In the genomic region with DNA sequence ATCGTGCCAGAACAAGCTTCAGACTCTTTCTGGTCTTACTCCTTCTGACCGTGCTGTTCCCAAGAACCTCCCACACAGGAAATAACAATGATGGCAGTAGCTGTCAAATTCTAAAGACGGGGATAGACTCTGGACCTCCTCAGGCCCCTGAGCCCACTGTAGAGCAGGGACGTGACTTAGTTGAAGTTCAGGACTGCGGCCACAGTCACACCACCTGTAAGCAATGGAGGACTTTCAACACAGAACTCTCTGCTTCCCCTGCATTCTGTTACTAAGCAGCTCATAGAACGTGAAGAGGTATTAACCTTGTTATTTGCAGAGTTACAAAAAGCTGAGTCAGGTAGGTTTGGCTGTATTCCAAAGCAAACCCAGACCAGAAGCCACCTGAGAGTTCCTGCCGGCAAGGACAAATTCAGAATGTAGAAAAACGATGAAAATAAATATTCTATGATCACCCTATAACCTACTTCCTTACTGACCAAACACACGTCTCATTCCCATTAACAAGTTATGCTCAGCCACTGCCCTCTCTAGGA, we compare ENCODE assay signal across 12 cellular contexts. TPM values are rescaled to one million over a fixed set of nuclear protein-coding genes. Genes with fewer than 3 reads are reported as not detected.
DNase-seq lines count a peak whose midpoint lies in the region; ATAC-seq and TF ChIP-seq lines count a peak whose summit lies in the region.
"Had no signal": no experiment of that assay in that cellular context is flagged by ENCODE, and none has a peak within 500 bp of the region (broad histone marks: within the 10 kb centered on the region; RNA-seq: fewer than 3 reads in every experiment).

No MANE protein-coding gene starts in this region.

- no peak for ATAC-seq in HG03439 (IDR thresholded peaks at IDR 0.05; ENCODE audit: unreplicated experiment)

- intact Hi-C loops in esophagus squamous epithelium (cut with DNase I) = no loop called here

- H4K20me1 ChIP-seq in smooth muscle cell (ENCODE audit: low read depth) = no peaks in the 10 kb centered on the region

- H3K79me2 ChIP-seq in smooth muscle cell (ENCODE audit: low read depth) = no peaks in the 10 kb centered on the region

- H3K4me1 ChIP-seq in esophagus squamous epithelium = peaks cover 9 to 75% (median 24%) of the 10 kb centered on the region in 3 donors
- H3K4me1 ChIP-seq in smooth muscle cell (ENCODE audit: low read depth) = no peaks in the 10 kb centered on the region

- no peak for TF ChIP-seq POLR2A in esophagus squamous epithelium (IDR thresholded peaks at IDR 0.05)

- no peak overlapping the region for H3K4me2 ChIP-seq in smooth muscle cell

- no peak overlapping the region for H2AFZ ChIP-seq in smooth muscle cell (ENCODE audit: low read depth)

- DNase-seq in HL-60 (ENCODE audit: low read depth in 1 of 2, low spot score in 1 of 2) = no peak
- peak; percentile 61 for DNase-seq in NCI-H748 treated with DMSO at 0.1 percent for 48 hours (lab: John Stamatoyannopoulos, UW)
- DNase-seq in esophagus squamous epithelium (lab: John Stamatoyannopoulos, UW) = no peak
- DNase-seq in smooth muscle cell (lab: John Stamatoyannopoulos, UW; ENCODE audit: unreplicated experiment) = no peak
- DNase-seq in cortex of kidney (lab: John Stamatoyannopoulos, UW) = no peak
- no peak for DNase-seq in GM19240 (ENCODE audit: insufficient read length, low spot score)
- no peak for DNase-seq in NCI-H128 (lab: John Stamatoyannopoulos, UW; ENCODE audit: unreplicated experiment)
- DNase-seq: DND-41, NCI-H187 had no signal

- H3K36me3 ChIP-seq in esophagus squamous epithelium (no peaks in the 10 kb centered on the region), smooth muscle cell (ENCODE audit: low read depth) (no peaks in the 10 kb centered on the region)

- H3K9me3 ChIP-seq in esophagus squamous epithelium (no peaks in the 10 kb centered on the region), smooth muscle cell (replicated peaks; ENCODE audit: low read depth) (no peaks in the 10 kb centered on the region)

- H3K4me3 ChIP-seq in HL-60 (replicated peaks; ENCODE audit: insufficient read depth, low read length) = no peak overlapping the region
- no peak overlapping the region for H3K4me3 ChIP-seq in esophagus squamous epithelium
- H3K4me3 ChIP-seq in smooth muscle cell = no peak overlapping the region

- H3K9ac ChIP-seq in smooth muscle cell (ENCODE audit: low read depth) = no peak overlapping the region

- H3K27ac ChIP-seq in HL-60 (replicated peaks) = peak overlapping the region; percentile 32; the same call in 1 of the 2 replicates
- H3K27ac ChIP-seq in esophagus squamous epithelium = peak overlapping the region; percentile 65 to 83 (median 73)
- peak overlapping the region; percentile 38 for H3K27ac ChIP-seq in smooth muscle cell (ENCODE audit: low read depth)

- no peaks in the 10 kb centered on the region for H3F3A ChIP-seq in smooth muscle cell (ENCODE audit: low read depth)

- TF ChIP-seq CTCF in HL-60 (IDR thresholded peaks at IDR 0.05; ENCODE audit: insufficient read depth, low read length) (no peak), esophagus squamous epithelium (IDR thresholded peaks at IDR 0.05) (no peak), smooth muscle cell (IDR thresholded peaks at IDR 0.05; ENCODE audit: borderline replicate concordance, insufficient read depth, poor library complexity, severe bottlenecking) (no peak)

- WGBS in esophagus squamous epithelium, 2 donors = 11 to 28% methylated on average over 7 to 9 of the region's 9 CpGs
- WGBS in smooth muscle cell (ENCODE audit: low lambda C conversion rate) = 76% methylated on average over 9 of the region's 9 CpGs

- H3K27me3 ChIP-seq in HL-60 (ENCODE audit: insufficient read depth, poor library complexity, severe bottlenecking) = no peaks in the 10 kb centered on the region
- H3K27me3 ChIP-seq in esophagus squamous epithelium = no peaks in the 10 kb centered on the region
- no peaks in the 10 kb centered on the region for H3K27me3 ChIP-seq in smooth muscle cell (ENCODE audit: low read depth)

RNA-seq across cellular contexts. Expression of a gene that starts 12.7 kb away (rescaled TPM):
- total RNA-seq in esophagus squamous epithelium (100 to 1,000 TPM in 2 of 4 donors, 10 to 100 TPM in 2; 30.1 to 127 (median 92.9) TPM), smooth muscle cell (4.0 and 4.5 TPM in 2 replicates)
- polyA plus RNA-seq in smooth muscle cell = 2.8 and 3.4 TPM in 2 replicates
- total RNA-seq: astrocyte, fibroblast of lung had no signal
- polyA plus RNA-seq: fibroblast of lung had no signal
